Comparison of ENCODE assay signal across 9 cellular contexts in genomic region chr19:16002380-16002779, GRCh38. TPM values are rescaled to one million over a fixed set of nuclear protein-coding genes. Genes with fewer than 3 reads are reported as not detected.
DNase-seq lines count a peak whose midpoint lies in the region; ATAC-seq and TF ChIP-seq lines count a peak whose summit lies in the region.
"Had no signal": no experiment of that assay in that cellular context is flagged by ENCODE, and none has a peak within 500 bp of the region (broad histone marks: within the 10 kb centered on the region; RNA-seq: fewer than 3 reads in every experiment).

No MANE protein-coding gene starts in this region.

- TF ChIP-seq POLR2A in Peyer's patch (IDR thresholded peaks at IDR 0.05): no peak

- ATAC-seq in HG02642 (IDR thresholded peaks at IDR 0.05; ENCODE audit: poor library complexity, unreplicated experiment): no peak

- DNase-seq in Peyer's patch (no peak), fibroblast of mammary gland (ENCODE audit: low read depth) (peak; percentile 8), retinal pigment epithelial cell (ENCODE audit: low read depth) (no peak), ureter (ENCODE audit: low spot score) (no peak), AML-193 (lab: John Stamatoyannopoulos, UW) (no peak)
- no peak for DNase-seq in effector CD4-positive, alpha-beta T cell
- DNase-seq: H7 had no signal

- H3K36me3 ChIP-seq in Peyer's patch: no peaks in the 10 kb centered on the region

- H3K4me1 ChIP-seq in Peyer's patch: peaks cover 0 to 16% (median 0%) of the 10 kb centered on the region in 4 donors

- no peaks in the 10 kb centered on the region for H3K27me3 ChIP-seq in Peyer's patch

- TF ChIP-seq CTCF in Peyer's patch (IDR thresholded peaks at IDR 0.05): no peak
- TF ChIP-seq CTCF in fibroblast of mammary gland (conservative IDR thresholded peaks at IDR 0.05; ENCODE audit: control insufficient read depth, insufficient read depth, low read depth, low read length): no peak
- TF ChIP-seq CTCF in retinal pigment epithelial cell (conservative IDR thresholded peaks at IDR 0.05; ENCODE audit: low read depth, low read length): no peak

- H3K27ac ChIP-seq in Peyer's patch: no peak overlapping the region

- H3K4me3 ChIP-seq in GM08714 (ENCODE audit: low read length) (peak overlapping the region; percentile 20; the same call in 1 of the 2 replicates), Peyer's patch (peak overlapping the region; percentile 33 to 48 (median 40)), fibroblast of mammary gland (ENCODE audit: control insufficient read depth, low read depth, low read length) (peak overlapping the region; percentile 42), retinal pigment epithelial cell (ENCODE audit: low read length) (peak overlapping the region; percentile 42)

- H3K9me3 ChIP-seq in Peyer's patch: no peaks in the 10 kb centered on the region

RNA-seq across cellular contexts. Expression of gene OR10H4, which starts 53.6 kb away (rescaled TPM):
- not detected for total RNA-seq in Peyer's patch
- not detected for total RNA-seq in ureter
- total RNA-seq: H7 had no signal
